In the genomic region with DNA sequence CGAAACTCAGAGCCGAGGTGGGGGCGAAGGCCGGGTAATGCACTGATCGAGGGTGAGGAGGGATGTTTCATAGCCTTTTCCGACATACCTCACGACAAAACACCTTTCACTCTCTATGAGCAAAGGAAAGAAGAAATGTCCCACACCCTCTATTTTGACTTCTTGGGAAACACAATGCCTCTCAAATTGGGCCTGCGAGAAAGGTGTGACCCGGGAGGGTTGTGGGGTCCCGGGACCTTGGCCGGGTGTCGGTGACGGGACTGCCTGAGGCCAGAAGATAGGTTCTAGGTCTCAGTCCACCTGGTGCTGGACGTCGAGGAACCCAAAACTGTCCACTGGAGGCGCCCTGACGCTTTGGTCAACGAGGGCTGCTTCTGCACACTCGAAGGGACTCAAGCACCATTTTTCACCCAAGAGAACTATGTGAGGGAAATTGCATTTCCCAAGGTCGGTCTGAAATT, we compare ENCODE assay signal across 10 cellular contexts. TPM values are rescaled to one million over a fixed set of nuclear protein-coding genes. Genes with fewer than 3 reads are reported as not detected.
DNase-seq lines count a peak whose midpoint lies in the region; ATAC-seq, FAIRE-seq and TF ChIP-seq lines count a peak whose summit lies in the region.
"Had no signal": no experiment of that assay in that cellular context is flagged by ENCODE, and none has a peak within 500 bp of the region (broad histone marks: within the 10 kb centered on the region; RNA-seq: fewer than 3 reads in every experiment).

No MANE protein-coding gene starts in this region.

- H3K9me1 ChIP-seq in keratinocyte (ENCODE audit: control insufficient read depth, extremely low read depth, insufficient read depth, low read length), result no peaks in the 10 kb centered on the region

- no peak for ATAC-seq in GM18858 (IDR thresholded peaks at IDR 0.05; ENCODE audit: unreplicated experiment)

- H4K20me1 ChIP-seq in keratinocyte (ENCODE audit: control insufficient read depth, extremely low read depth, insufficient read depth, low read length), result no peaks in the 10 kb centered on the region

- peak; percentile 33 to 63 (median 52) for TF ChIP-seq CTCF in keratinocyte (optimal IDR thresholded peaks at IDR 0.05 in 1 of 3, IDR thresholded peaks at IDR 0.05 in 1 of 3, conservative IDR thresholded peaks at IDR 0.05 in 1 of 3; ENCODE audit: extremely low read depth in 1 of 3, insufficient read depth in 2 of 3, low read length in 3 of 3)

- H3K4me3 ChIP-seq in keratinocyte (ENCODE audit: control insufficient read depth in 2 of 3, extremely low read depth in 1 of 3, insufficient read depth in 2 of 3, low read depth in 1 of 3, low read length in 3 of 3), result peak overlapping the region in 1 of 3 experiments; percentile 69
- peak overlapping the region; percentile 61 to 80 (median 69) for H3K4me3 ChIP-seq in subcutaneous abdominal adipose tissue (ENCODE audit: low read depth in 1 of 5, low read length in 5 of 5)

- peak; percentile 62 for DNase-seq in activated CD8-positive, alpha-beta memory T cell treated with anti-CD3 and anti-CD28 coated beads, Interleukin-2, amount 50 U/mL, for 48 hours
- no peak for DNase-seq in activated CD8-positive, alpha-beta memory T cell treated with anti-CD3 and anti-CD28 coated beads for 24 hours
- DNase-seq in NCI-H1092 (lab: John Stamatoyannopoulos, UW) (peak; percentile 16), amniotic epithelial cell (ENCODE audit: low read depth) (peak; percentile 31), keratinocyte (ENCODE audit: low read depth, low spot score) (no peak), AG08396 (ENCODE audit: low spot score) (no peak)

- H2AFZ ChIP-seq in keratinocyte (ENCODE audit: control insufficient read depth, low read length), result no peak overlapping the region

- peak; percentile 34 for FAIRE-seq in keratinocyte (lab: Jason Lieb, UNC)
- FAIRE-seq: colon had no signal

- H3K79me2 ChIP-seq in keratinocyte (ENCODE audit: control insufficient read depth, insufficient read depth, low read length), result no peaks in the 10 kb centered on the region

- dilution Hi-C loops in keratinocyte (cut with MboI; ENCODE audit: extremely low pct_ligation_motif_present, low sequenced_read_pairs), result no loop called here

- no peaks in the 10 kb centered on the region for H3K36me3 ChIP-seq in keratinocyte (ENCODE audit: control insufficient read depth in 2 of 2, extremely low read depth in 1 of 2, insufficient read depth in 2 of 2, low read length in 2 of 2)
- H3K36me3 ChIP-seq in subcutaneous abdominal adipose tissue (ENCODE audit: control insufficient read depth in 5 of 5, insufficient read depth in 5 of 5, low read length in 5 of 5), result no peaks in the 10 kb centered on the region

- H3K9me3 ChIP-seq in keratinocyte (ENCODE audit: control insufficient read depth, low read depth, low read length) (no peaks in the 10 kb centered on the region), subcutaneous abdominal adipose tissue (ENCODE audit: control insufficient read depth in 5 of 5, low read length in 5 of 5) (no peaks in the 10 kb centered on the region)

- H3K9ac ChIP-seq in keratinocyte (ENCODE audit: control insufficient read depth, extremely low read depth, insufficient read depth, low read length) (no peak overlapping the region), subcutaneous abdominal adipose tissue (ENCODE audit: low read length in 5 of 5) (no peak overlapping the region)

- H3K27me3 ChIP-seq in keratinocyte (ENCODE audit: control insufficient read depth, extremely low read depth, insufficient read depth, low read length), result peaks cover 78% of the 10 kb centered on the region
- peaks cover 27 to 48% (median 43%) of the 10 kb centered on the region in 5 donors for H3K27me3 ChIP-seq in subcutaneous abdominal adipose tissue (ENCODE audit: control insufficient read depth in 5 of 5, insufficient read depth in 4 of 5, low read length in 5 of 5)

- H3K4me2 ChIP-seq in keratinocyte (ENCODE audit: control insufficient read depth, extremely low read depth, insufficient read depth, low read depth, low read length), result peak overlapping the region; percentile 89

- H3K27ac ChIP-seq in keratinocyte (ENCODE audit: control insufficient read depth, insufficient read depth, low read length), result no peak overlapping the region
- no peak overlapping the region for H3K27ac ChIP-seq in subcutaneous abdominal adipose tissue (ENCODE audit: low read depth, low read length)

- H3K4me1 ChIP-seq in keratinocyte (ENCODE audit: control insufficient read depth, extremely low read depth, insufficient read depth, low read length), result peaks cover 29% of the 10 kb centered on the region
- peaks cover 6 to 61% (median 56%) of the 10 kb centered on the region in 5 donors for H3K4me1 ChIP-seq in subcutaneous abdominal adipose tissue (ENCODE audit: control insufficient read depth in 5 of 5, insufficient read depth in 5 of 5, low read length in 5 of 5)

RNA-seq across cellular contexts. Expression of a gene that starts 41.1 kb away (rescaled TPM):
- polyA plus RNA-seq in keratinocyte, result 21.9 to 71.3 TPM (median 51.0 TPM) in 3 replicates
- 21.5 TPM for polyA plus RNA-seq in keratinocyte (2011; ENCODE audit: low read depth)
- polyA plus RNA-seq in keratinocyte (2011; cell fraction: cytosol; rRNA removed), result 13.7 and 37.9 TPM in 2 replicates
- polyA plus RNA-seq in keratinocyte (2011; cell fraction: nucleus; rRNA removed), result 49.0 and 65.5 TPM in 2 replicates
- polyA plus RNA-seq in keratinocyte (2012; ENCODE audit: low replicate concordance), result 27.8 and 58.1 TPM in 2 replicates
- 21.5 to 37.4 TPM (median 37.2 TPM) in 3 replicates for polyA minus RNA-seq in keratinocyte
- 82.9 TPM for polyA minus RNA-seq in keratinocyte (2011; cell fraction: cytosol; rRNA and poly(A)+ RNA removed)
- polyA minus RNA-seq in keratinocyte (2011; cell fraction: nucleus; rRNA and poly(A)+ RNA removed), result 44.7 and 123 TPM in 2 replicates

RNA-seq across cellular contexts. Expression of a gene that starts 50.2 kb away (rescaled TPM):
- 0.04 TPM in 1 of 3 replicates, not detected in the others for polyA plus RNA-seq in keratinocyte
- not detected for polyA plus RNA-seq in keratinocyte (2011; ENCODE audit: low read depth)
- polyA plus RNA-seq in keratinocyte (2011; cell fraction: cytosol; rRNA removed), result not detected in 2 replicates
- polyA plus RNA-seq in keratinocyte (2011; cell fraction: nucleus; rRNA removed), result not detected in 2 replicates
- not detected in 2 replicates for polyA plus RNA-seq in keratinocyte (2012; ENCODE audit: low replicate concordance)
- polyA minus RNA-seq in keratinocyte, result not detected in 3 replicates
- not detected for polyA minus RNA-seq in keratinocyte (2011; cell fraction: cytosol; rRNA and poly(A)+ RNA removed)
- not detected in 2 replicates for polyA minus RNA-seq in keratinocyte (2011; cell fraction: nucleus; rRNA and poly(A)+ RNA removed)
- polyA plus RNA-seq: urinary bladder had no signal

Comparison
In these comparisons a context has a peak if more than half of its experiments do, and no peak if none do; other contexts are left out.
1. DNase-seq: peak in activated CD8-positive, alpha-beta memory T cell treated with anti-CD3 and anti-CD28 coated beads, Interleukin-2, amount 50 U/mL, for 48 hours (single experiment), NCI-H1092 (single experiment) and amniotic epithelial cell (single experiment); none in activated CD8-positive, alpha-beta memory T cell treated with anti-CD3 and anti-CD28 coated beads for 24 hours (single experiment), keratinocyte (single experiment) and AG08396 (single experiment).